ENCODE assay signal across 11 cellular contexts in genomic region chr9:122816163-122816867, GRCh38. TPM values are rescaled to one million over a fixed set of nuclear protein-coding genes. Genes with fewer than 3 reads are reported as not detected.
DNase-seq lines count a peak whose midpoint lies in the region; ATAC-seq, FAIRE-seq and TF ChIP-seq lines count a peak whose summit lies in the region.
"Had no signal": no experiment of that assay in that cellular context is flagged by ENCODE, and none has a peak within 500 bp of the region (broad histone marks: within the 10 kb centered on the region; RNA-seq: fewer than 3 reads in every experiment).

No MANE protein-coding gene starts in this region.

- H2AK5ac ChIP-seq in neuronal stem cell (ENCODE audit: low read depth, low read length) (no peak overlapping the region), H9 (ENCODE audit: insufficient read length, low read length) (no peak overlapping the region)

- TF ChIP-seq CTCF in astrocyte of the spinal cord (IDR thresholded peaks at IDR 0.05; ENCODE audit: low read depth, low read length) = no peak
- TF ChIP-seq CTCF in PC-9 (conservative IDR thresholded peaks at IDR 0.05) = no peak
- TF ChIP-seq CTCF in H9 (conservative IDR thresholded peaks at IDR 0.05) = no peak

- no peak overlapping the region for H4K5ac ChIP-seq in H9 (ENCODE audit: insufficient read length, low read depth, low read length)

- H3K23ac ChIP-seq in neuronal stem cell (ENCODE audit: low read depth, low read length, poor library complexity) = peak overlapping the region; percentile 18
- no peak overlapping the region for H3K23ac ChIP-seq in H9 (ENCODE audit: insufficient read length, low read depth, low read length)

- ATAC-seq in T-helper 17 cell = peak; percentile 90

- peak overlapping the region; percentile 94 for H3K27ac Mint-ChIP-seq in T-helper 17 cell
- H3K27ac Mint-ChIP-seq in H9 = 0 out of 7 replicates have a peak overlapping the region, but pooled peaks of 1 of the 3 experiments have one; percentile 60

- H3K9me3 ChIP-seq in T-helper 17 cell (ENCODE audit: control insufficient read depth, low read length, poor library complexity, severe bottlenecking) (no peaks in the 10 kb centered on the region), neuronal stem cell (replicated peaks in 1 of 2; ENCODE audit: control insufficient read depth in 2 of 2, insufficient read depth in 1 of 2, low read depth in 1 of 2, low read length in 2 of 2) (no peaks in the 10 kb centered on the region), PC-9 (ENCODE audit: insufficient read depth, low read depth) (no peaks in the 10 kb centered on the region), H9 (ENCODE audit: control insufficient read depth, low read depth, low read length) (no peaks in the 10 kb centered on the region)

- H3T11ph ChIP-seq in H9 (ENCODE audit: low read length) = no peak overlapping the region

- H3K27me3 Mint-ChIP-seq in T-helper 17 cell = no peaks in the 10 kb centered on the region
- no peaks in the 10 kb centered on the region for H3K27me3 Mint-ChIP-seq in H9 (ENCODE audit: low read depth)

- in situ Hi-C loops in astrocyte of the spinal cord (cut with HindIII; ENCODE audit: low sequenced_read_pairs) = no loop called here

- no peaks in the 10 kb centered on the region for H3F3A ChIP-seq in PC-9 (ENCODE audit: insufficient read depth, low read depth)

- H3K9ac ChIP-seq in neuronal stem cell (ENCODE audit: low read depth, low read length, poor library complexity) = no peak overlapping the region
- no peak overlapping the region for H3K9ac ChIP-seq in H9 (ENCODE audit: extremely low read depth, insufficient read length, low read length)

- H3K27me3 ChIP-seq in neuronal stem cell (ENCODE audit: control insufficient read depth in 3 of 3, insufficient read depth in 3 of 3, low read depth in 1 of 3, low read length in 3 of 3) (no peaks in the 10 kb centered on the region), PC-9 (ENCODE audit: insufficient read depth, low read depth) (no peaks in the 10 kb centered on the region), H9 (ENCODE audit: insufficient read depth, low read length) (no peaks in the 10 kb centered on the region)

- no peak overlapping the region for H3K56ac ChIP-seq in H9 (ENCODE audit: insufficient read length, low read depth, low read length)

- H4K91ac ChIP-seq in neuronal stem cell (ENCODE audit: low read depth, low read length, poor library complexity) (no peak overlapping the region), H9 (ENCODE audit: insufficient read length, low read depth, low read length) (no peak overlapping the region)

- intact Hi-C loops in PC-9 (cut with micrococcal nuclease; ENCODE audit: unreplicated experiment) = loop anchor here (10.0 kb wide), 1 partner anchor 1272 kb away; no protein-coding TSS in a partner anchor

- H4K20me1 ChIP-seq in PC-9 (ENCODE audit: insufficient read depth) (no peaks in the 10 kb centered on the region), H9 (ENCODE audit: control insufficient read depth, insufficient read depth, insufficient read length) (no peaks in the 10 kb centered on the region)

- H3K79me1 ChIP-seq in neuronal stem cell (ENCODE audit: low read depth, low read length) (peaks cover 3% of the 10 kb centered on the region), H9 (ENCODE audit: insufficient read depth, low read depth, low read length, poor library complexity, severe bottlenecking) (no peaks in the 10 kb centered on the region)

- H2AFZ ChIP-seq in neuronal stem cell (ENCODE audit: low read length) (no peak overlapping the region), PC-9 (no peak overlapping the region), H9 (ENCODE audit: low read length) (no peak overlapping the region)

- H4K8ac ChIP-seq in neuronal stem cell (ENCODE audit: low read depth, low read length) = no peak overlapping the region
- no peak overlapping the region for H4K8ac ChIP-seq in H9 (replicated peaks; ENCODE audit: insufficient read length, low read depth, low read length)

- FAIRE-seq in RCC 7860 (lab: Jason Lieb, UNC) = no peak

- H3K36me3 Mint-ChIP-seq in T-helper 17 cell (ENCODE audit: low read depth) = no peaks in the 10 kb centered on the region
- peaks cover 14 to 28% (median 14%) of the 10 kb centered on the region in 3 experiments for H3K36me3 Mint-ChIP-seq in H9 (ENCODE audit: insufficient read depth in 1 of 3, low read depth in 3 of 3)

- no peaks in the 10 kb centered on the region for H3K23me2 ChIP-seq in H9 (ENCODE audit: insufficient read length, low read depth, low read length, poor library complexity, severe bottlenecking)

- no peak overlapping the region for H3K18ac ChIP-seq in neuronal stem cell (ENCODE audit: low read length)
- no peak overlapping the region for H3K18ac ChIP-seq in H9 (ENCODE audit: insufficient read length, low read depth, low read length)

- no CpG with 5 or more reads among the region's 17 CpGs for WGBS in neuronal stem cell (ENCODE audit: extremely low coverage in 2 of 2, insufficient read length in 2 of 2, insufficient replicate concordance in 1 of 2), 2 donors
- WGBS in H9 (ENCODE audit: extremely low coverage, insufficient read length, low lambda C conversion rate) = no CpG with 5 or more reads among the region's 17 CpGs

- no peak overlapping the region for H3K4ac ChIP-seq in neuronal stem cell (ENCODE audit: low read length)
- no peak overlapping the region for H3K4ac ChIP-seq in H9 (ENCODE audit: low read depth, low read length)

- H2BK15ac ChIP-seq in neuronal stem cell (ENCODE audit: low read length) (no peak overlapping the region), H9 (ENCODE audit: low read depth, low read length) (no peak overlapping the region)

- H3K27ac ChIP-seq in neuronal stem cell (replicated peaks; ENCODE audit: low read length) (no peak overlapping the region), PC-9 (no peak overlapping the region), H9 (ENCODE audit: insufficient read length, low read depth, low read length) (no peak overlapping the region)

- no peak overlapping the region for H3K14ac ChIP-seq in neuronal stem cell (ENCODE audit: low read length)
- H3K14ac ChIP-seq in H9 (ENCODE audit: insufficient read depth, low read length) = no peak overlapping the region

- H3K4me1 ChIP-seq in neuronal stem cell (ENCODE audit: control insufficient read depth in 2 of 2, insufficient read depth in 1 of 2, low read depth in 1 of 2, low read length in 2 of 2) = no peaks in the 10 kb centered on the region
- no peaks in the 10 kb centered on the region for H3K4me1 ChIP-seq in PC-9 (replicated peaks; ENCODE audit: insufficient read depth)
- no peaks in the 10 kb centered on the region for H3K4me1 ChIP-seq in H9 (ENCODE audit: insufficient read depth, low read length)

- H3K9me3 Mint-ChIP-seq in H9 = no peaks in the 10 kb centered on the region; a peak in 1 of 5 replicates

- peaks cover 17 to 55% of the 10 kb centered on the region in 2 donors for H3K36me3 ChIP-seq in neuronal stem cell (replicated peaks in 1 of 2; ENCODE audit: control insufficient read depth in 2 of 2, insufficient read depth in 2 of 2, low read length in 2 of 2)
- H3K36me3 ChIP-seq in PC-9 (ENCODE audit: low read depth) = peaks cover 10% of the 10 kb centered on the region; the same call in 1 of the 2 replicates

- H3K79me2 ChIP-seq in PC-9 (ENCODE audit: low read depth) (no peaks in the 10 kb centered on the region), H9 (ENCODE audit: insufficient read depth, low read length) (no peaks in the 10 kb centered on the region)

- no peak overlapping the region for H2BK5ac ChIP-seq in neuronal stem cell (ENCODE audit: low read length)
- no peak overlapping the region for H2BK5ac ChIP-seq in H9 (ENCODE audit: insufficient read length, low read length)

- H2BK12ac ChIP-seq in neuronal stem cell (ENCODE audit: low read length) (no peak overlapping the region), H9 (ENCODE audit: insufficient read length, low read depth, low read length) (no peak overlapping the region)

- no peak overlapping the region for H3K4me2 ChIP-seq in neuronal stem cell (ENCODE audit: insufficient read depth, low read length, poor library complexity, severe bottlenecking)
- H3K4me2 ChIP-seq in PC-9 = no peak overlapping the region
- H3K4me2 ChIP-seq in H9 (ENCODE audit: insufficient read depth, insufficient read length, low read length) = no peak overlapping the region

- CTCF ChIA-PET in PC-9 (lab: Charles Lee) = no interaction called here

- H3K4me1 Mint-ChIP-seq in T-helper 17 cell = peaks cover 15% of the 10 kb centered on the region
- no peaks in the 10 kb centered on the region for H3K4me1 Mint-ChIP-seq in H9

- no TSS peak for BruUV-seq in PC-9 (replicated peaks; lab: Mats Ljungman, UMichigan)

- DNase-seq in GDM1 (lab: John Stamatoyannopoulos, UW) = peak; percentile 84
- DNase-seq in T-helper 17 cell = peak in 2 of 3 donors; percentile 15 to 26
- DNase-seq in astrocyte of the spinal cord (ENCODE audit: low read depth, low spot score) = peak; percentile 32
- DNase-seq in neuronal stem cell (ENCODE audit: low spot score) = no peak
- DNase-seq in PC-9 = no peak
- no peak for DNase-seq in H9
- no peak for DNase-seq in globus pallidus (ENCODE audit: low spot score)
- no peak for DNase-seq in RCC 7860 (ENCODE audit: low spot score)

- peak overlapping the region; percentile 83 for H3K4me3 Mint-ChIP-seq in T-helper 17 cell
- H3K4me3 Mint-ChIP-seq in H9 = no peak overlapping the region

- H3K9me2 ChIP-seq in PC-9 (ENCODE audit: insufficient read depth) = no peaks in the 10 kb centered on the region

- H3K4me3 ChIP-seq in astrocyte of the spinal cord (ENCODE audit: low read depth, low read length) = no peak overlapping the region
- H3K4me3 ChIP-seq in neuronal stem cell (ENCODE audit: low read length in 2 of 2) = no peak overlapping the region
- H3K4me3 ChIP-seq in PC-9 = no peak overlapping the region

- H2BK120ac ChIP-seq in neuronal stem cell (ENCODE audit: low read depth, low read length) (no peak overlapping the region), H9 (ENCODE audit: low read depth, low read length, poor library complexity, severe bottlenecking) (no peak overlapping the region)

- H2BK20ac ChIP-seq in H9 (ENCODE audit: low read depth, low read length, poor library complexity, severe bottlenecking) = no peak overlapping the region

- POLR2A ChIA-PET in PC-9 (lab: Charles Lee; ENCODE audit: unreplicated experiment) = no interaction called here

RNA-seq across cellular contexts. Expression of gene PDCL, which starts 12.1 kb away (rescaled TPM):
- total RNA-seq in T-helper 17 cell = 10 to 100 TPM; 13.6 to 14.4 TPM
- polyA plus RNA-seq in neuronal stem cell (2013, experiment 1 of 2) = 22.9 TPM
- 24.5 TPM for polyA plus RNA-seq in neuronal stem cell (2013, experiment 2 of 2)
- total RNA-seq in PC-9 (2021) = 23.2 and 28.9 TPM in 2 replicates
- total RNA-seq in H9 (2021) = 24.3 and 25.6 TPM in 2 replicates

RNA-seq across cellular contexts. Expression of gene OR1K1, which starts 16.4 kb away (rescaled TPM):
- not detected for total RNA-seq in T-helper 17 cell
- polyA plus RNA-seq in neuronal stem cell (2013, experiment 1 of 2) = not detected
- polyA plus RNA-seq in neuronal stem cell (2013, experiment 2 of 2) = not detected
- not detected in 2 replicates for total RNA-seq in PC-9 (2021)
- total RNA-seq in H9 (2021) = not detected in 2 replicates
- total RNA-seq: HT1080, myocyte had no signal
- polyA plus RNA-seq: adipose tissue had no signal

RNA-seq across cellular contexts. Expression of gene OR5C1, which starts 27.6 kb away (rescaled TPM):
- total RNA-seq in T-helper 17 cell (not detected), PC-9 (2021) (not detected in 2 replicates), H9 (2021) (not detected in 2 replicates)
- not detected for polyA plus RNA-seq in neuronal stem cell (2013, experiment 1 of 2)
- not detected for polyA plus RNA-seq in neuronal stem cell (2013, experiment 2 of 2)
- total RNA-seq: HT1080, myocyte had no signal

Comparison
In these comparisons a context has a peak if more than half of its experiments do, and no peak if none do; other contexts are left out.
1. DNase-seq: peak in GDM1 (single experiment), T-helper 17 cell (2 of 3) and astrocyte of the spinal cord (single experiment); none in neuronal stem cell (single experiment), PC-9 (0 of 2), H9 (single experiment), globus pallidus (single experiment) and RCC 7860 (single experiment).